ENCODE assay signal across 1 cellular context in genomic region chr19:45092747-45093678, GRCh38.
TF ChIP-seq lines count a peak whose summit lies in the region.

TSS of gene PPP1R37 (plus strand) at chr19:45093179. CDS start at chr19:45093326, 147 bp downstream.

TF ChIP-seq in HepG2, 621 proteins besides CTCF, POLR2A, EP300 and RAD21 (continued from another document and continues in another):
- no peak for TF ChIP-seq ZNF318 (CRISPR knock-in tag; IDR thresholded peaks at IDR 0.05)
- TF ChIP-seq ZNF598 (CRISPR knock-in tag; IDR thresholded peaks at IDR 0.05; ENCODE audit: borderline replicate concordance), result peak; percentile 86; the same call in 1 of the 2 replicates
- no peak for TF ChIP-seq TCF7 (IDR thresholded peaks at IDR 0.05; ENCODE audit: low read depth)
- TF ChIP-seq BRF2 (CRISPR knock-in tag; IDR thresholded peaks at IDR 0.05), result peak; percentile 63; the same call in 1 of the 2 replicates
- peak; percentile 97 for TF ChIP-seq KDM5A (IDR thresholded peaks at IDR 0.05; ENCODE audit: borderline replicate concordance, low read length)
- TF ChIP-seq IRF9 (CRISPR knock-in tag; IDR thresholded peaks at IDR 0.05; ENCODE audit: borderline replicate concordance), result peak; percentile 77; the same call in 1 of the 2 replicates
- no peak for TF ChIP-seq LRRFIP1 (CRISPR knock-in tag; conservative IDR thresholded peaks at IDR 0.05)
- TF ChIP-seq ZNF775 (CRISPR knock-in tag; IDR thresholded peaks at IDR 0.05; ENCODE audit: borderline replicate concordance), result no peak
- TF ChIP-seq ZNF253 (CRISPR knock-in tag; IDR thresholded peaks at IDR 0.05; ENCODE audit: borderline replicate concordance), result no peak
- TF ChIP-seq ZNF331 (CRISPR knock-in tag; IDR thresholded peaks at IDR 0.05), result peak; percentile 56; the same call in 1 of the 2 replicates
- TF ChIP-seq KDM6A (CRISPR knock-in tag; IDR thresholded peaks at IDR 0.05; ENCODE audit: low read depth), result no peak
- TF ChIP-seq ZNF264 (CRISPR knock-in tag; IDR thresholded peaks at IDR 0.05), result peak; percentile 56; the same call in 1 of the 2 replicates
- TF ChIP-seq ZNF512 (CRISPR knock-in tag; IDR thresholded peaks at IDR 0.05), result no peak
- 0 out of 2 replicates have a peak, but pooled peaks have one; percentile 18 for TF ChIP-seq JUNB (CRISPR knock-in tag; IDR thresholded peaks at IDR 0.05; ENCODE audit: borderline replicate concordance)
- TF ChIP-seq MLX (CRISPR knock-in tag; IDR thresholded peaks at IDR 0.05), result no peak
- TF ChIP-seq SYNCRIP (IDR thresholded peaks at IDR 0.05; ENCODE audit: insufficient read depth, low read depth, low read length), result no peak
- TF ChIP-seq ZBTB39 (CRISPR knock-in tag; IDR thresholded peaks at IDR 0.05), result 0 out of 2 replicates have a peak, but pooled peaks have one; percentile 16
- TF ChIP-seq MIER2 (CRISPR knock-in tag; IDR thresholded peaks at IDR 0.05), result 0 out of 2 replicates have a peak, but pooled peaks have one; percentile 32
- no peak for TF ChIP-seq PBX2 (CRISPR knock-in tag; IDR thresholded peaks at IDR 0.05)
- TF ChIP-seq ZNF75D (CRISPR knock-in tag; IDR thresholded peaks at IDR 0.05; ENCODE audit: borderline replicate concordance), result peak; percentile 34; the same call in 1 of the 2 replicates
- peak; percentile 75; the same call in 1 of the 2 replicates for TF ChIP-seq ZBTB7B (CRISPR knock-in tag; IDR thresholded peaks at IDR 0.05)
- no peak for TF ChIP-seq ZNF570 (CRISPR knock-in tag; IDR thresholded peaks at IDR 0.05; ENCODE audit: borderline replicate concordance)
- peak; percentile 55; the same call in 1 of the 2 replicates for TF ChIP-seq TAF1 (CRISPR knock-in tag; IDR thresholded peaks at IDR 0.05)
- TF ChIP-seq ZNF737 (CRISPR knock-in tag; IDR thresholded peaks at IDR 0.05; ENCODE audit: borderline replicate concordance), result no peak
- no peak for TF ChIP-seq ARID2 (CRISPR knock-in tag; IDR thresholded peaks at IDR 0.05; ENCODE audit: borderline replicate concordance)
- peak; percentile 40; the same call in 1 of the 2 replicates for TF ChIP-seq CREB1 (IDR thresholded peaks at IDR 0.05)
- TF ChIP-seq CREB1 (CRISPR knock-in tag; IDR thresholded peaks at IDR 0.05), result peak; percentile 83
- no peak for TF ChIP-seq RELA (CRISPR knock-in tag; IDR thresholded peaks at IDR 0.05)
- peak; percentile 10; the same call in 1 of the 2 replicates for TF ChIP-seq ZNF768 (CRISPR knock-in tag; IDR thresholded peaks at IDR 0.05)
- TF ChIP-seq ZBTB21 (CRISPR knock-in tag; IDR thresholded peaks at IDR 0.05), result no peak
- TF ChIP-seq ZNF547 (CRISPR knock-in tag; IDR thresholded peaks at IDR 0.05), result 0 out of 2 replicates have a peak, but pooled peaks have one; percentile 6
- peak; percentile 43; the same call in 1 of the 2 replicates for TF ChIP-seq TARDBP (CRISPR knock-in tag; IDR thresholded peaks at IDR 0.05)
- peak; percentile 100 for TF ChIP-seq ASH2L (IDR thresholded peaks at IDR 0.05; ENCODE audit: insufficient read length, low read depth, low read length)
- TF ChIP-seq REST (IDR thresholded peaks at IDR 0.05; ENCODE audit: borderline replicate concordance in 1 of 2, low read depth in 1 of 2, low read length in 2 of 2), result no peak
- TF ChIP-seq KLF15 (CRISPR knock-in tag; IDR thresholded peaks at IDR 0.05; ENCODE audit: borderline replicate concordance), result no peak
